31 cellular contexts compared by ENCODE assay signal in genomic region chr7:87993269-87993668, GRCh38.
"Had no signal": no experiment of that assay in that cellular context is flagged by ENCODE, and none has a peak within 500 bp of the region (broad histone marks: within the 10 kb centered on the region; RNA-seq: fewer than 3 reads in every experiment).

No MANE protein-coding gene starts in this region.

- DNase-seq: activated B cell treated with CpG ODN at 0.5 μM for 24 hours; activated CD4-positive, alpha-beta T cell treated with anti-CD3 and anti-CD28 coated beads for 48 hours; activated CD4-positive, alpha-beta T cell treated with anti-CD3 and anti-CD28 coated beads, Interleukin-2, amount 50 U/mL, for 1 hour; activated CD4-positive, alpha-beta T cell treated with anti-CD3 and anti-CD28 coated beads, Interleukin-2, amount 50 U/mL, for 48 hours; activated CD8-positive, alpha-beta memory T cell treated with anti-CD3 and anti-CD28 coated beads for 24 hours; activated CD8-positive, alpha-beta T cell treated with anti-CD3 and anti-CD28 coated beads for 36 hours; activated effector memory CD4-positive, alpha-beta T cell treated with Interleukin-2 at 50 U/mL for 16 hours; activated gamma-delta T cell treated with Interleukin-2 at 50 U/mL for 16 hours; activated naive CD4-positive, alpha-beta T cell treated with anti-CD3 and anti-CD28 coated beads, Interleukin-2, amount 50 U/mL, for 16 hours; activated naive CD4-positive, alpha-beta T cell treated with Interleukin-2 at 50 U/mL for 16 hours; activated T-cell treated with anti-CD3 and anti-CD28 coated beads, Interleukin-2, amount 50 U/mL, for 4 hours; adrenal gland; amygdala; aorta; body of pancreas; dermis blood vessel endothelial cell; effector CD4-positive, alpha-beta T cell; effector memory CD8-positive, alpha-beta T cell; esophagus squamous epithelium; glutamatergic neuron; heart left ventricle; T-helper 1 cell; T-helper 17 cell; T1000; WERI-Rb-1 had no signal

- H3K27me3 ChIP-seq: adrenal gland, body of pancreas, esophagus squamous epithelium, heart left ventricle had no signal

- H3K36me3 ChIP-seq: adrenal gland, esophagus squamous epithelium, heart left ventricle, WERI-Rb-1 had no signal

- H3K4me1 ChIP-seq: adrenal gland, body of pancreas, esophagus squamous epithelium, heart left ventricle had no signal

- H3K9me3 Mint-ChIP-seq: activated B cell treated with CpG ODN at 0.5 μM for 24 hours; activated CD8-positive, alpha-beta T cell treated with anti-CD3 and anti-CD28 coated beads for 36 hours; activated T-cell treated with anti-CD3 and anti-CD28 coated beads, Interleukin-2, amount 50 U/mL, for 4 hours; activated T-helper 17 cell treated with anti-CD3 and anti-CD28 coated beads, Interleukin-2, amount 50 U/mL, for 72 hours; central memory CD8-positive, alpha-beta T cell; effector memory CD8-positive, alpha-beta T cell; T-helper 2 cell treated with Interferon-gamma antibody and Interleukin-4, amounts not matched to agents 5 μg/mL and 100 μg/mL, for 36 hours had no signal

- H3K27ac ChIP-seq: adrenal gland, body of pancreas, coronary artery, epithelial cell of prostate, esophagus squamous epithelium, heart left ventricle, WERI-Rb-1 had no signal

- H3K27me3 Mint-ChIP-seq: activated B cell treated with CpG ODN at 0.5 μM for 24 hours; activated CD8-positive, alpha-beta T cell treated with anti-CD3 and anti-CD28 coated beads for 36 hours; activated naive CD8-positive, alpha-beta T cell; activated T-helper 17 cell treated with anti-CD3 and anti-CD28 coated beads, Interleukin-2, amount 50 U/mL, for 72 hours; central memory CD8-positive, alpha-beta T cell; effector memory CD8-positive, alpha-beta T cell; T-helper 17 cell had no signal

- H3K9me3 ChIP-seq: adrenal gland, body of pancreas, esophagus squamous epithelium, heart left ventricle had no signal

- H3K27ac Mint-ChIP-seq: activated B cell treated with CpG ODN at 0.5 μM for 24 hours; activated CD8-positive, alpha-beta T cell treated with anti-CD3 and anti-CD28 coated beads for 36 hours; activated naive CD8-positive, alpha-beta T cell; activated T-helper 17 cell treated with anti-CD3 and anti-CD28 coated beads, Interleukin-2, amount 50 U/mL, for 72 hours; effector memory CD8-positive, alpha-beta T cell; T-helper 17 cell; T-helper 2 cell treated with Interferon-gamma antibody and Interleukin-4, amounts not matched to agents 5 μg/mL and 100 μg/mL, for 36 hours had no signal

- H3K4me3 ChIP-seq: adrenal gland, body of pancreas, coronary artery, esophagus squamous epithelium, heart left ventricle had no signal

- H3K4me3 Mint-ChIP-seq: activated B cell treated with CpG ODN at 0.5 μM for 24 hours; activated CD8-positive, alpha-beta T cell treated with anti-CD3 and anti-CD28 coated beads for 36 hours; activated naive CD8-positive, alpha-beta T cell; activated T-cell treated with anti-CD3 and anti-CD28 coated beads, Interleukin-2, amount 50 U/mL, for 4 hours; activated T-helper 17 cell treated with anti-CD3 and anti-CD28 coated beads, Interleukin-2, amount 50 U/mL, for 72 hours; central memory CD8-positive, alpha-beta T cell; effector memory CD8-positive, alpha-beta T cell; T-helper 17 cell; T-helper 2 cell treated with Interferon-gamma antibody and Interleukin-4, amounts not matched to agents 5 μg/mL and 100 μg/mL, for 36 hours had no signal

- H3K4me1 Mint-ChIP-seq: activated B cell treated with CpG ODN at 0.5 μM for 24 hours; activated T-helper 17 cell treated with anti-CD3 and anti-CD28 coated beads, Interleukin-2, amount 50 U/mL, for 72 hours; central memory CD8-positive, alpha-beta T cell; T-helper 17 cell had no signal
